In genomic region chr1:226082959-226083302, GRCh38 we compare ENCODE assay signal across 8 cellular contexts. TPM values are rescaled to one million over a fixed set of nuclear protein-coding genes. Genes with fewer than 3 reads are reported as not detected.
DNase-seq lines count a peak whose midpoint lies in the region; ATAC-seq, FAIRE-seq and TF ChIP-seq lines count a peak whose summit lies in the region.

No MANE protein-coding gene starts in this region.

- H3K4me1 ChIP-seq in A549, result peaks cover 4% of the 10 kb centered on the region; the same call in 2 of the 3 replicates
- H3K4me1 ChIP-seq in duodenal mucosa (ENCODE audit: control insufficient read depth in 1 of 2, insufficient read depth in 2 of 2, low read length in 2 of 2), result peaks cover 0 to 6% of the 10 kb centered on the region in 2 donors
- peaks cover 4 to 15% (median 11%) of the 10 kb centered on the region in 4 donors for H3K4me1 ChIP-seq in upper lobe of left lung

- H3K9me3 ChIP-seq in A549 (no peaks in the 10 kb centered on the region), duodenal mucosa (ENCODE audit: control insufficient read depth in 1 of 2, low read length in 2 of 2) (no peaks in the 10 kb centered on the region), upper lobe of left lung (no peaks in the 10 kb centered on the region)

- TF ChIP-seq POLR2A in A549 (IDR thresholded peaks at IDR 0.05; ENCODE audit: low read length), result no peak
- no peak for TF ChIP-seq POLR2A in upper lobe of left lung (IDR thresholded peaks at IDR 0.05)

- no peak for TF ChIP-seq RAD21 in A549 (conservative IDR thresholded peaks at IDR 0.05 in 1 of 2, IDR thresholded peaks at IDR 0.05 in 1 of 2)

- peaks cover 8% of the 10 kb centered on the region for H3K4me1 Mint-ChIP-seq in memory B cell

- H3K9ac ChIP-seq in duodenal mucosa (ENCODE audit: low read depth in 1 of 2, low read length in 2 of 2), result peak overlapping the region; percentile 38 to 72

- peak; percentile 86 to 89 for ATAC-seq in A549
- ATAC-seq in GM18498 (IDR thresholded peaks at IDR 0.05; ENCODE audit: unreplicated experiment), result peak; percentile 28
- ATAC-seq in HG02973 (IDR thresholded peaks at IDR 0.05; ENCODE audit: unreplicated experiment), result peak; percentile 25
- no peak for ATAC-seq in memory B cell (ENCODE audit: low read depth)
- ATAC-seq in upper lobe of left lung (ENCODE audit: low FRiP score in 2 of 2), result peak; percentile 88 to 91

- DNase-seq in A549 (ENCODE audit: low read depth in 1 of 2, low spot score in 1 of 2), result peak; percentile 56 to 66
- peak; percentile 48 for DNase-seq in RPMI8226
- no peak for DNase-seq in memory B cell (ENCODE audit: low spot score in 2 of 2)
- peak; percentile 77 to 90 for DNase-seq in upper lobe of left lung
- no peak for DNase-seq in NCI-H187 treated with DMSO at 0.1 percent for 48 hours (lab: John Stamatoyannopoulos, UW)

- peak overlapping the region; percentile 93 for H3K4me3 Mint-ChIP-seq in memory B cell

- no peak for FAIRE-seq in A549 (lab: Jason Lieb, UNC)

- H3K9me3 Mint-ChIP-seq in memory B cell, result no peaks in the 10 kb centered on the region

- POLR2A ChIA-PET in A549 (lab: Yijun Ruan, JAX), result interaction anchor here (0.8 to 2.0 kb wide), 12 partner anchors 11 to 83 kb away, joined by 3 to 51 read pairs (median 6); partner anchors contain the start of genes H3-3A and SDE2

- peak overlapping the region; percentile 85 to 94 for H3K27ac ChIP-seq in A549
- no peak overlapping the region for H3K27ac ChIP-seq in duodenal mucosa (ENCODE audit: low read depth, low read length)
- H3K27ac ChIP-seq in upper lobe of left lung, result peak overlapping the region; percentile 49 to 82 (median 70)

- H3K36me3 Mint-ChIP-seq in memory B cell, result no peaks in the 10 kb centered on the region

- CTCF ChIA-PET in A549 (lab: Yijun Ruan, JAX), result interaction anchor here (1.0 to 4.8 kb wide), 11 partner anchors 10 to 114 kb away, joined by 3 to 41 read pairs (median 6); no protein-coding TSS in a partner anchor

- 1% methylated on average over 20 of the region's 23 CpGs for WGBS in A549 (ENCODE audit: missing lambda C conversion rate)
- 0 to 5% methylated on average over 4 to 5 of the region's 23 CpGs for WGBS in upper lobe of left lung, 2 donors

- H3K27me3 ChIP-seq in duodenal mucosa (ENCODE audit: control insufficient read depth in 1 of 2, insufficient read depth in 2 of 2, low read length in 2 of 2) (no peaks in the 10 kb centered on the region), upper lobe of left lung (no peaks in the 10 kb centered on the region)

- H3K27ac Mint-ChIP-seq in memory B cell, result peak overlapping the region; percentile 83

- TF ChIP-seq CTCF in A549 (IDR thresholded peaks at IDR 0.05) (no peak), upper lobe of left lung (IDR thresholded peaks at IDR 0.05) (no peak)

- no peaks in the 10 kb centered on the region for H3K27me3 Mint-ChIP-seq in memory B cell

- H3K4me3 ChIP-seq in A549, result peak overlapping the region; percentile 68
- H3K4me3 ChIP-seq in duodenal mucosa (ENCODE audit: low read depth in 1 of 2, low read length in 2 of 2), result peak overlapping the region; percentile 72 to 84
- peak overlapping the region; percentile 56 to 87 (median 76) for H3K4me3 ChIP-seq in upper lobe of left lung

- TF ChIP-seq EP300 in A549 (IDR thresholded peaks at IDR 0.05) (no peak), upper lobe of left lung (IDR thresholded peaks at IDR 0.05) (no peak)

- H3K36me3 ChIP-seq in duodenal mucosa (ENCODE audit: control insufficient read depth in 1 of 2, insufficient read depth in 2 of 2, low read length in 2 of 2), result no peaks in the 10 kb centered on the region
- H3K36me3 ChIP-seq in upper lobe of left lung, result no peaks in the 10 kb centered on the region

- H3K4me2 ChIP-seq in A549, result peak overlapping the region; percentile 89

TF ChIP-seq in A549, 52 proteins besides CTCF, POLR2A, EP300 and RAD21:
- no peak for TF ChIP-seq TP53 (CRISPR knock-in tag; IDR thresholded peaks at IDR 0.05)
TF ChIP-seq in A549: peak in this region for 0.

RNA-seq across cellular contexts. Expression of gene H3-3A, which starts 20.4 kb away (rescaled TPM):
- polyA plus RNA-seq in A549 (2011; rRNA removed) (366 and 457 TPM in 2 replicates), A549 (2017; fragmentation: RNase III; extraction: RNeasy Plus Mini Kit Qiagen cat#74134 plus additional on column Dnase treatment) (451 to 534 TPM (median 530 TPM) in 3 replicates)
- 369 and 462 TPM in 2 replicates for polyA plus RNA-seq in A549 (2012; cell fraction: cytosol; rRNA removed)
- polyA plus RNA-seq in A549 (2012; cell fraction: nucleus; rRNA removed), result 137 and 170 TPM in 2 replicates
- 54.3 and 60.0 TPM in 2 replicates for polyA minus RNA-seq in A549 (2011; rRNA and poly(A)+ RNA removed)
- total RNA-seq in upper lobe of left lung, result 100 to 1,000 TPM; 148 to 453 (median 419) TPM

Comparison
In these comparisons a context has a peak if more than half of its experiments do, and no peak if none do; other contexts are left out.
1. DNase-seq: peak in A549 (2 of 2), RPMI8226 (single experiment) and upper lobe of left lung (2 of 2); none in memory B cell (0 of 2) and NCI-H187 treated with DMSO at 0.1 percent for 48 hours (single experiment).
2. Peak in every context shown above with its lines, with median percentiles within 50 percentile points of each other: H3K4me3 ChIP-seq.